In the genomic region with DNA sequence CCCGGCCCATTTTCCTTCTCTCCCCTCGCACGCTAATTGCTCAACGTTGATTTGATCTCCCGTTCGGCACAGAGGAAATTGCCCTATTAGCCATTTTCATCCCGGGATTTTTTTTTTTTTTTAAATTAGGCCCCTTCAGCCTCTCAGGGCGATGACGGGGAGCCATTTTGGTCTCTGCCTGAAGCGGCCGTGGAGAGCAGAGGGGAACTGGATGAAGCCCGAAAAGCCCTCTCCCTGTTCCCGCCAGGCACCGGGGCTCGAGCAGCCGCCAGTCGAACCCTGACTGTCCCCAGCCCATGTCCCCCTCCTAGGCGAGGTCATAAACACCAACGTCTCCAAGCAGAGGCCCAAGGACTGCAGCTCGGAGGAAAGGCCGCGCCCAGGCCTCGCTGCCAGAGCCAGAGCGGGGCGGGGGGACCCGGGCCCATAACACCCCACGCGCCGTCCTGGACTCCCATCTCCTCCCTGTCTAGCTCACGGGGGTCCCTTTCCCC, we compare ENCODE assay signal across 8 cellular contexts. TPM values are rescaled to one million over a fixed set of nuclear protein-coding genes. Genes with fewer than 3 reads are reported as not detected.
DNase-seq lines count a peak whose midpoint lies in the region; ATAC-seq and TF ChIP-seq lines count a peak whose summit lies in the region.

No MANE protein-coding gene starts in this region.

- H3K27me3 Mint-ChIP-seq in activated T-helper 2 cell treated with anti-CD3 and anti-CD28 coated beads, Interferon-gamma antibody, Interleukin-2, Interleukin-4, amounts not matched to agents 10 μg/mL and 5 μg/mL and 100 μg/mL, durations not matched to agents 14 hours and 24 hours and 36 hours (ENCODE audit: low read depth): no peaks in the 10 kb centered on the region

- H3K4me3 Mint-ChIP-seq in activated T-helper 2 cell treated with anti-CD3 and anti-CD28 coated beads, Interferon-gamma antibody, Interleukin-2, Interleukin-4, amounts not matched to agents 10 μg/mL and 5 μg/mL and 100 μg/mL, durations not matched to agents 14 hours and 24 hours and 36 hours (ENCODE audit: low read depth): peak overlapping the region; percentile 81
- peak overlapping the region; percentile 62 for H3K4me3 Mint-ChIP-seq in stimulated activated effector memory CD8-positive, alpha-beta T cell treated with anti-CD3 and anti-CD28 coated beads, Interleukin-12 subunit alpha, Interleukin-12 subunit beta, amount 100 ng/mL, for 72 hours

- TF ChIP-seq CTCF in foreskin fibroblast (IDR thresholded peaks at IDR 0.05; ENCODE audit: low read depth, low read length): no peak

- H3K4me1 Mint-ChIP-seq in activated T-helper 2 cell treated with anti-CD3 and anti-CD28 coated beads, Interferon-gamma antibody, Interleukin-2, Interleukin-4, amounts not matched to agents 10 μg/mL and 5 μg/mL and 100 μg/mL, durations not matched to agents 14 hours and 24 hours and 36 hours (ENCODE audit: low read depth): peaks cover 5% of the 10 kb centered on the region
- peaks cover 11% of the 10 kb centered on the region for H3K4me1 Mint-ChIP-seq in stimulated activated effector memory CD8-positive, alpha-beta T cell treated with anti-CD3 and anti-CD28 coated beads, Interleukin-12 subunit alpha, Interleukin-12 subunit beta, amount 100 ng/mL, for 72 hours

- H3K36me3 Mint-ChIP-seq in activated T-helper 2 cell treated with anti-CD3 and anti-CD28 coated beads, Interferon-gamma antibody, Interleukin-2, Interleukin-4, amounts not matched to agents 10 μg/mL and 5 μg/mL and 100 μg/mL, durations not matched to agents 14 hours and 24 hours and 36 hours (ENCODE audit: low read depth): no peaks in the 10 kb centered on the region
- peaks cover 9% of the 10 kb centered on the region for H3K36me3 Mint-ChIP-seq in stimulated activated effector memory CD8-positive, alpha-beta T cell treated with anti-CD3 and anti-CD28 coated beads, Interleukin-12 subunit alpha, Interleukin-12 subunit beta, amount 100 ng/mL, for 72 hours

- peak overlapping the region; percentile 85 for H3K27ac Mint-ChIP-seq in activated T-helper 2 cell treated with anti-CD3 and anti-CD28 coated beads, Interferon-gamma antibody, Interleukin-2, Interleukin-4, amounts not matched to agents 10 μg/mL and 5 μg/mL and 100 μg/mL, durations not matched to agents 14 hours and 24 hours and 36 hours
- H3K27ac Mint-ChIP-seq in stimulated activated effector memory CD8-positive, alpha-beta T cell treated with anti-CD3 and anti-CD28 coated beads, Interleukin-12 subunit alpha, Interleukin-12 subunit beta, amount 100 ng/mL, for 72 hours: peak overlapping the region; percentile 76

- H3K4me3 ChIP-seq in iPS-18c (ENCODE audit: insufficient read depth, low read depth, low read length): peak overlapping the region; percentile 44; the same call in 1 of the 2 replicates
- H3K4me3 ChIP-seq in foreskin fibroblast (ENCODE audit: low read depth in 1 of 2, low read length in 2 of 2): peak overlapping the region in 1 of 2 donors; percentile 12

- ATAC-seq in HG02610 (IDR thresholded peaks at IDR 0.05; ENCODE audit: unreplicated experiment) (peak; percentile 10), GM18867 (IDR thresholded peaks at IDR 0.05; ENCODE audit: unreplicated experiment) (no peak)
- ATAC-seq in stimulated activated effector memory CD8-positive, alpha-beta T cell treated with anti-CD3 and anti-CD28 coated beads, Interleukin-12 subunit alpha, Interleukin-12 subunit beta, amount 100 ng/mL, for 72 hours: no peak

- no peak for DNase-seq in activated T-helper 2 cell treated with anti-CD3 and anti-CD28 coated beads, Interferon-gamma antibody, Interleukin-2, Interleukin-4, amounts not matched to agents 10 μg/mL and 5 μg/mL and 100 μg/mL, durations not matched to agents 14 hours and 24 hours and 36 hours (ENCODE audit: low spot score)
- no peak for DNase-seq in stimulated activated effector memory CD8-positive, alpha-beta T cell treated with anti-CD3 and anti-CD28 coated beads, Interleukin-12 subunit alpha, Interleukin-12 subunit beta, amount 100 ng/mL, for 72 hours (ENCODE audit: low spot score in 2 of 2)
- DNase-seq in pons (ENCODE audit: low spot score): no peak
- DNase-seq in foreskin fibroblast: no peak
- no peak for DNase-seq in cerebellum (ENCODE audit: low spot score)

- no peaks in the 10 kb centered on the region for H3K9me3 Mint-ChIP-seq in activated T-helper 2 cell treated with anti-CD3 and anti-CD28 coated beads, Interferon-gamma antibody, Interleukin-2, Interleukin-4, amounts not matched to agents 10 μg/mL and 5 μg/mL and 100 μg/mL, durations not matched to agents 14 hours and 24 hours and 36 hours
- H3K9me3 Mint-ChIP-seq in stimulated activated effector memory CD8-positive, alpha-beta T cell treated with anti-CD3 and anti-CD28 coated beads, Interleukin-12 subunit alpha, Interleukin-12 subunit beta, amount 100 ng/mL, for 72 hours: no peaks in the 10 kb centered on the region

- no peaks in the 10 kb centered on the region for H3K9me3 ChIP-seq in iPS-18c (ENCODE audit: control insufficient read depth, insufficient read depth, low read length)

- intact Hi-C loops in activated T-helper 2 cell treated with anti-CD3 and anti-CD28 coated beads, Interferon-gamma antibody, Interleukin-2, Interleukin-4, amounts not matched to agents 10 μg/mL and 5 μg/mL and 100 μg/mL, durations not matched to agents 14 hours and 24 hours and 36 hours (cut with micrococcal nuclease): loop anchor here (1.0 to 2.0 kb wide), 3 partner anchors 52 to 258 kb away; a partner anchor contains a TSS

RNA-seq across cellular contexts. Expression of a gene that starts 44.7 kb away (rescaled TPM):
- total RNA-seq in activated T-helper 2 cell treated with anti-CD3 and anti-CD28 coated beads, Interferon-gamma antibody, Interleukin-2, Interleukin-4, amounts not matched to agents 10 μg/mL and 5 μg/mL and 100 μg/mL, durations not matched to agents 14 hours and 24 hours and 36 hours: not detected in 2 replicates
- 51.2 TPM for total RNA-seq in cerebellum

RNA-seq across cellular contexts. Expression of a gene that starts 52.4 kb away (rescaled TPM):
- total RNA-seq in activated T-helper 2 cell treated with anti-CD3 and anti-CD28 coated beads, Interferon-gamma antibody, Interleukin-2, Interleukin-4, amounts not matched to agents 10 μg/mL and 5 μg/mL and 100 μg/mL, durations not matched to agents 14 hours and 24 hours and 36 hours: 11.2 and 13.4 TPM in 2 replicates
- total RNA-seq in cerebellum: 1.9 TPM

Comparison
In these comparisons a context has a peak if more than half of its experiments do, and no peak if none do; other contexts are left out.
1. RNA of a gene that starts 44.7 kb away (total RNA-seq): 51.2 TPM in cerebellum (single experiment); not detected in activated T-helper 2 cell treated with anti-CD3 and anti-CD28 coated beads, Interferon-gamma antibody, Interleukin-2, Interleukin-4, amounts not matched to agents 10 μg/mL and 5 μg/mL and 100 μg/mL, durations not matched to agents 14 hours and 24 hours and 36 hours; every median in the first group is over 10 times any median in the second.